20 cellular contexts compared by ENCODE assay signal in the genomic region with DNA sequence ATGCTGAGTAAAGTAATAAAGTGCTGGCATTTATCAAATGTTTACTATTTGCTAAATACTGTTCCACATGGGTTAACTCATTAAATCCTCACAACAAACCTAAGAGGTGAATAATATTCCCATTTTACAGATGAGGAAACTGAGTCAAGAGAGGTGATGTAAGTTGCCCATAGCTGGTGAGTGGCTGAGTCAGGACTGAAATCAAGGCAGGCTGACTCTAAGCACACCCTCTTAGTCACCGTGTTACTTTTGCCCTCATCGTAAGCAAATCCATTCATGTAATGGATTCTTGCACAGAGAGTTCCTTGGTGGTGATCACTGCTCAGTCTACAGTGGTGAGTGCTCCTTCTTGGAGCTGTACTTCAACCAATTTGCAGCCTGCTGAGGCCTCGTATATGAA. TPM values are rescaled to one million over a fixed set of nuclear protein-coding genes. Genes with fewer than 3 reads are reported as not detected.
DNase-seq lines count a peak whose midpoint lies in the region; ATAC-seq and TF ChIP-seq lines count a peak whose summit lies in the region.
"Had no signal": no experiment of that assay in that cellular context is flagged by ENCODE, and none has a peak within 500 bp of the region (broad histone marks: within the 10 kb centered on the region; RNA-seq: fewer than 3 reads in every experiment).

No MANE protein-coding gene starts in this region.

- no peak overlapping the region for H2AFZ ChIP-seq in neural progenitor cell (replicated peaks)
- H2AFZ ChIP-seq: GM23338 had no signal

- H3K9me3 ChIP-seq in neural progenitor cell (ENCODE audit: low read depth), result no peaks in the 10 kb centered on the region
- H3K9me3 ChIP-seq: HAP-1 had no signal

- no peak overlapping the region for H3K9ac ChIP-seq in neural progenitor cell

- H3F3A ChIP-seq in neural progenitor cell (ENCODE audit: low read depth), result no peaks in the 10 kb centered on the region

- no peak overlapping the region for H3K27ac ChIP-seq in neural progenitor cell

- H3K27me3 ChIP-seq in neural progenitor cell, result no peaks in the 10 kb centered on the region

- in situ Hi-C loops in G401 (cut with HindIII; ENCODE audit: low sequenced_read_pairs), result no loop called here

- no peak overlapping the region for H3K4me3 ChIP-seq in epithelial cell of esophagus (ENCODE audit: low read length)
- no peak overlapping the region for H3K4me3 ChIP-seq in fibroblast of mammary gland (ENCODE audit: control insufficient read depth, low read depth, low read length)
- H3K4me3 ChIP-seq in neural progenitor cell, result no peak overlapping the region
- H3K4me3 ChIP-seq: GM12878, GM23338, HAP-1 had no signal

- no peak overlapping the region for H3K27ac Mint-ChIP-seq in activated CD8-positive, alpha-beta memory T cell treated with anti-CD3 and anti-CD28 coated beads, Interleukin-2, amount 10 ng/mL, durations not matched to agents 7 days and 5 days
- H3K27ac Mint-ChIP-seq in neural progenitor cell, result no peak overlapping the region
- H3K27ac Mint-ChIP-seq: CD4-positive, alpha-beta memory T cell; GM23338; HFFc6 had no signal

- H3K4me3 Mint-ChIP-seq in activated CD8-positive, alpha-beta memory T cell treated with anti-CD3 and anti-CD28 coated beads, Interleukin-2, amount 10 ng/mL, durations not matched to agents 7 days and 5 days, result no peak overlapping the region
- H3K4me3 Mint-ChIP-seq in neural progenitor cell, result no peak overlapping the region
- H3K4me3 Mint-ChIP-seq: CD4-positive, alpha-beta memory T cell; GM23338; HFFc6 had no signal

- DNase-seq in ELR (ENCODE audit: low read depth), result peak; percentile 26
- DNase-seq in RKO (ENCODE audit: low spot score), result peak; percentile 37
- peak; percentile 28 for DNase-seq in epithelial cell of esophagus (ENCODE audit: low read depth)
- DNase-seq in fibroblast of mammary gland (ENCODE audit: low read depth), result peak; percentile 37
- DNase-seq in activated CD8-positive, alpha-beta memory T cell treated with anti-CD3 and anti-CD28 coated beads, Interleukin-2, amount 10 ng/mL, durations not matched to agents 7 days and 5 days, result no peak
- no peak for DNase-seq in G401 (ENCODE audit: low spot score)
- DNase-seq in neural progenitor cell (ENCODE audit: low spot score), result no peak
- DNase-seq in GM19240 (ENCODE audit: insufficient read length, low spot score), result no peak
- DNase-seq: 8988T; C1 segment of cervical spinal cord; Calu3; CD4-positive, alpha-beta memory T cell; COR-L47; DMS53; DMS79 treated with DMSO at 0.1 percent for 48 hours; GDM1; HFFc6 had no signal

- no peaks in the 10 kb centered on the region for H3K4me1 ChIP-seq in neural progenitor cell
- H3K4me1 ChIP-seq: HAP-1 had no signal

- CTCF ChIA-PET in activated CD8-positive, alpha-beta memory T cell treated with anti-CD3 and anti-CD28 coated beads, Interleukin-2, amount 10 ng/mL, durations not matched to agents 7 days and 5 days (lab: Charles Lee), result no interaction called here

- TF ChIP-seq CTCF in epithelial cell of esophagus (IDR thresholded peaks at IDR 0.05; ENCODE audit: insufficient read depth, low read depth, low read length, missing control alignments) (no peak), fibroblast of mammary gland (conservative IDR thresholded peaks at IDR 0.05; ENCODE audit: control insufficient read depth, insufficient read depth, low read depth, low read length) (no peak), neural progenitor cell (IDR thresholded peaks at IDR 0.05) (no peak)

- H3K27me3 Mint-ChIP-seq in activated CD8-positive, alpha-beta memory T cell treated with anti-CD3 and anti-CD28 coated beads, Interleukin-2, amount 10 ng/mL, durations not matched to agents 7 days and 5 days, result no peaks in the 10 kb centered on the region
- H3K27me3 Mint-ChIP-seq in neural progenitor cell (ENCODE audit: insufficient read depth, low read depth), result no peaks in the 10 kb centered on the region
- H3K27me3 Mint-ChIP-seq: CD4-positive, alpha-beta memory T cell had no signal

- no peaks in the 10 kb centered on the region for H3K79me2 ChIP-seq in neural progenitor cell (ENCODE audit: low read depth)

- no peaks in the 10 kb centered on the region for H4K20me1 ChIP-seq in neural progenitor cell (ENCODE audit: low read depth)

- H3K36me3 Mint-ChIP-seq in activated CD8-positive, alpha-beta memory T cell treated with anti-CD3 and anti-CD28 coated beads, Interleukin-2, amount 10 ng/mL, durations not matched to agents 7 days and 5 days, result no peaks in the 10 kb centered on the region
- H3K36me3 Mint-ChIP-seq in neural progenitor cell, result peaks cover 22% of the 10 kb centered on the region
- H3K36me3 Mint-ChIP-seq: CD4-positive, alpha-beta memory T cell had no signal

- no peak for ATAC-seq in activated CD8-positive, alpha-beta memory T cell treated with anti-CD3 and anti-CD28 coated beads, Interleukin-2, amount 10 ng/mL, durations not matched to agents 7 days and 5 days
- ATAC-seq: GM12878, GM23338 had no signal

- H3K36me3 ChIP-seq in neural progenitor cell, result no peaks in the 10 kb centered on the region
- H3K36me3 ChIP-seq: HAP-1 had no signal

- H3K9me3 Mint-ChIP-seq in activated CD8-positive, alpha-beta memory T cell treated with anti-CD3 and anti-CD28 coated beads, Interleukin-2, amount 10 ng/mL, durations not matched to agents 7 days and 5 days (ENCODE audit: low read depth), result no peaks in the 10 kb centered on the region
- peaks cover 2% of the 10 kb centered on the region for H3K9me3 Mint-ChIP-seq in neural progenitor cell
- H3K9me3 Mint-ChIP-seq: GM23338, HFFc6 had no signal

- no peak overlapping the region for H3K4me2 ChIP-seq in neural progenitor cell
- H3K4me2 ChIP-seq: GM23338 had no signal

- no peaks in the 10 kb centered on the region for H3K4me1 Mint-ChIP-seq in activated CD8-positive, alpha-beta memory T cell treated with anti-CD3 and anti-CD28 coated beads, Interleukin-2, amount 10 ng/mL, durations not matched to agents 7 days and 5 days
- no peaks in the 10 kb centered on the region for H3K4me1 Mint-ChIP-seq in neural progenitor cell
- H3K4me1 Mint-ChIP-seq: CD4-positive, alpha-beta memory T cell had no signal

RNA-seq across cellular contexts. Expression of a gene that starts 28.9 kb away (rescaled TPM):
- not detected for total RNA-seq in activated CD8-positive, alpha-beta memory T cell treated with anti-CD3 and anti-CD28 coated beads, Interleukin-2, amount 10 ng/mL, durations not matched to agents 7 days and 5 days
- 5.4 and 7.1 TPM in 2 replicates for total RNA-seq in G401 (2014; rRNA removed; shearing (Covaris generic))
- total RNA-seq in neural progenitor cell (ENCODE audit: low replicate concordance), result 9.0 and 9.1 TPM in 2 replicates
- total RNA-seq: GM12878 had no signal

Comparison
In these comparisons a context has a peak if more than half of its experiments do, and no peak if none do; other contexts are left out.
1. DNase-seq: peak in ELR (single experiment), RKO (single experiment), epithelial cell of esophagus (single experiment) and fibroblast of mammary gland (single experiment); none in activated CD8-positive, alpha-beta memory T cell treated with anti-CD3 and anti-CD28 coated beads, Interleukin-2, amount 10 ng/mL, durations not matched to agents 7 days and 5 days (single experiment), G401 (single experiment), neural progenitor cell (single experiment) and GM19240 (single experiment).